Comparison of ENCODE assay signal across 1 cellular context in the genomic region with DNA sequence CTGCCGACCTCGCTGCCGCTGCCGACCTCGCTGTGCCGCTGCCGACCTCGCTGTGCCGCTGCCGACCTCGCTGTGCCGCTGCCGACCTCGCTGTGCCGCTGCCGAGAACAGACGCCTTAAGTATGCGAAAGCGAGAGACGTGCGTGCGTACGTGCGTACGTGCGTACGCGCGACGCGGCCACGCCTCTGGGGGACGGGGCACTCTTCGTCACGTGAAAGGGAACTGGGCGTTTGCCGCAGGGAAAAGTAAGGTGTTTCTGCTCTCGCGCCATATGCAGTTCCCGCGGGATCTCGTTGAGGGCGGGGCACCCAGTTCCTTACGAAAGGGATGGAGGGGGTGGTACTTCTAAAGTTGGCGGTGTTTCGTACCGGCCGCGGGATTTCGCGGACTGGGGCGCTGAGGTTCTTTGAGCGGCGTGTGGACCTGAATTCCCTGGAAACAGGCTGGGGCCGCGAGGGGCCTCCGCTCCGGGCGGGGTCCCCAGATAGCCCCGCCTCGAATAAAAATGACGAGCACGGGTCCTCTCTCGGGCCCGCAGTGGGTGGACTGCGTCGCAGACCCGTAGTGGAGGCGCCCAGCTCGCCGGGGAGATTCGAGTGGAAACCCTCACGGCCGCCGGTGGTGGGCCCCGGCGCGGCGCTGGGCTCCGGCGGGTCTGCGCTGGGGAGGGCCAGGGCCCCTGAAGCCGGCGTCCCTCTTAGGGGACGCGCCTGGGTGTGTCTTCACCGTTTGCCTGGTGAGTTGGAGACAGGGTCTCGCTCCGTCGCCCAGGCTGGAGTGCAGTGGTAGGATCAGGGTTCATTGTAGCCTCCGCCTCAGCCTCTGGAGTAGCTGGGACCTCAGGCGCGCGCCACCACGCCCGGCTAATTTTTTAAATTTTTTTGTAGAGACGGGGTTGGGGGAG.
TF ChIP-seq lines count a peak whose summit lies in the region.

A gene (minus strand): TSS at position 94 of the 905 bp plus-strand sequence. CDS start 167 bp downstream, outside the sequence.

TF ChIP-seq in HepG2, 621 proteins besides CTCF, POLR2A, EP300 and RAD21 (continued from another document and continues in another):
- TF ChIP-seq, protein P1, sequence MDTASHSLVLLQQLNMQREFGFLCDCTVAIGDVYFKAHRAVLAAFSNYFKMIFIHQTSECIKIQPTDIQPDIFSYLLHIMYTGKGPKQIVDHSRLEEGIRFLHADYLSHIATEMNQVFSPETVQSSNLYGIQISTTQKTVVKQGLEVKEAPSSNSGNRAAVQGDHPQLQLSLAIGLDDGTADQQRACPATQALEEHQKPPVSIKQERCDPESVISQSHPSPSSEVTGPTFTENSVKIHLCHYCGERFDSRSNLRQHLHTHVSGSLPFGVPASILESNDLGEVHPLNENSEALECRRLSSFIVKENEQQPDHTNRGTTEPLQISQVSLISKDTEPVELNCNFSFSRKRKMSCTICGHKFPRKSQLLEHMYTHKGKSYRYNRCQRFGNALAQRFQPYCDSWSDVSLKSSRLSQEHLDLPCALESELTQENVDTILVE (CRISPR knock-in tag; IDR thresholded peaks at IDR 0.05), result peak; percentile 65; the same call in 1 of the 2 replicates
- TF ChIP-seq ZSCAN20 (CRISPR knock-in tag; IDR thresholded peaks at IDR 0.05; ENCODE audit: borderline replicate concordance) (peak; percentile 97), ZNF326 (CRISPR knock-in tag; IDR thresholded peaks at IDR 0.05; ENCODE audit: borderline replicate concordance) (no peak), TOE1 (CRISPR knock-in tag; IDR thresholded peaks at IDR 0.05) (no peak), KLF13 (CRISPR knock-in tag; IDR thresholded peaks at IDR 0.05) (no peak), SNAI1 (CRISPR knock-in tag; IDR thresholded peaks at IDR 0.05; ENCODE audit: borderline replicate concordance) (no peak), ZNF720 (CRISPR knock-in tag; IDR thresholded peaks at IDR 0.05) (no peak), NFE2L1 (CRISPR knock-in tag; IDR thresholded peaks at IDR 0.05; ENCODE audit: borderline replicate concordance) (peak; percentile 13; the same call in 1 of the 2 replicates), CENPX (CRISPR knock-in tag; IDR thresholded peaks at IDR 0.05) (no peak), ZNF501 (CRISPR knock-in tag; IDR thresholded peaks at IDR 0.05) (0 out of 2 replicates have a peak, but pooled peaks have one; percentile 62), MATR3 (CRISPR knock-in tag; IDR thresholded peaks at IDR 0.05) (no peak), PPARG (CRISPR knock-in tag; conservative IDR thresholded peaks at IDR 0.05) (no peak; the same call in 1 of the 2 replicates), FOXA3 (CRISPR knock-in tag; IDR thresholded peaks at IDR 0.05) (peak; percentile 76), MED1 (CRISPR knock-in tag; IDR thresholded peaks at IDR 0.05) (peak; percentile 88), ZNF713 (CRISPR knock-in tag; IDR thresholded peaks at IDR 0.05) (peak; percentile 98), GTF2F1 (IDR thresholded peaks at IDR 0.05; ENCODE audit: low read length) (no peak), ZNF674 (CRISPR knock-in tag; IDR thresholded peaks at IDR 0.05; ENCODE audit: low read depth) (no peak), KLF6 (CRISPR knock-in tag; IDR thresholded peaks at IDR 0.05) (peak; percentile 87), ZNF10 (CRISPR knock-in tag; IDR thresholded peaks at IDR 0.05; ENCODE audit: borderline replicate concordance, low read depth) (peak; percentile 71; the same call in 1 of the 2 replicates), ZNF160 (CRISPR knock-in tag; IDR thresholded peaks at IDR 0.05) (peak; percentile 84), SMARCC2 (IDR thresholded peaks at IDR 0.05) (no peak), ATF1 (CRISPR knock-in tag; IDR thresholded peaks at IDR 0.05) (0 out of 2 replicates have a peak, but pooled peaks have one; percentile 44), TOPORS (CRISPR knock-in tag; IDR thresholded peaks at IDR 0.05) (peak; percentile 96), ZNF251 (CRISPR knock-in tag; IDR thresholded peaks at IDR 0.05) (0 out of 2 replicates have a peak, but pooled peaks have one; percentile 36), TMF1 (CRISPR knock-in tag; IDR thresholded peaks at IDR 0.05; ENCODE audit: low read depth) (peak; percentile 58; the same call in 1 of the 2 replicates), ZNF549 (CRISPR knock-in tag; IDR thresholded peaks at IDR 0.05) (no peak), SRY (CRISPR knock-in tag; IDR thresholded peaks at IDR 0.05) (0 out of 2 replicates have a peak, but pooled peaks have one; percentile 91), ZFP36 (IDR thresholded peaks at IDR 0.05; ENCODE audit: borderline replicate concordance, low read depth, low read length, partially characterized antibody) (no peak), PAX8 (CRISPR knock-in tag; IDR thresholded peaks at IDR 0.05; ENCODE audit: borderline replicate concordance) (0 out of 2 replicates have a peak, but pooled peaks have one; percentile 9), ZNF256 (CRISPR knock-in tag; conservative IDR thresholded peaks at IDR 0.05) (peak; percentile 88; the same call in 1 of the 2 replicates), ZNF317 (CRISPR knock-in tag; IDR thresholded peaks at IDR 0.05) (peak; percentile 61; the same call in 1 of the 2 replicates), ZNF430 (CRISPR knock-in tag; IDR thresholded peaks at IDR 0.05) (peak; percentile 72; the same call in 1 of the 2 replicates), LCORL (IDR thresholded peaks at IDR 0.05) (no peak), LCORL (CRISPR knock-in tag; IDR thresholded peaks at IDR 0.05) (peak; percentile 61; the same call in 1 of the 2 replicates), KDM3A (CRISPR knock-in tag; IDR thresholded peaks at IDR 0.05; ENCODE audit: low read depth) (peak; percentile 29; the same call in 1 of the 2 replicates), HDAC6 (IDR thresholded peaks at IDR 0.05; ENCODE audit: low read depth, low read length) (no peak), PCBP1 (IDR thresholded peaks at IDR 0.05; ENCODE audit: borderline replicate concordance, low read depth, low read length) (0 out of 2 replicates have a peak, but pooled peaks have one; percentile 67), PHF5A (CRISPR knock-in tag; IDR thresholded peaks at IDR 0.05; ENCODE audit: low read depth, unreplicated experiment) (peak; percentile 94), CHD2 (IDR thresholded peaks at IDR 0.05; ENCODE audit: low read depth, low read length) (peak; percentile 98), SAFB2 (CRISPR knock-in tag; IDR thresholded peaks at IDR 0.05; ENCODE audit: borderline replicate concordance, low read depth) (peak; percentile 69; the same call in 1 of the 2 replicates), KLF16 (CRISPR knock-in tag; IDR thresholded peaks at IDR 0.05) (peak in 1 of 2 experiments; percentile 86; a peak in 2 of 4 replicates), ZNF451 (CRISPR knock-in tag; IDR thresholded peaks at IDR 0.05) (peak; percentile 99), ZNF354B (CRISPR knock-in tag; IDR thresholded peaks at IDR 0.05) (0 out of 2 replicates have a peak, but pooled peaks have one; percentile 34), NR2F1 (CRISPR knock-in tag; IDR thresholded peaks at IDR 0.05) (peak in 1 of 2 experiments; percentile 53; a peak in 1 of 4 replicates), ZNF543 (CRISPR knock-in tag; IDR thresholded peaks at IDR 0.05) (peak; percentile 93; the same call in 1 of the 2 replicates), POGZ (CRISPR knock-in tag; IDR thresholded peaks at IDR 0.05) (peak; percentile 97), ZBTB42 (CRISPR knock-in tag; IDR thresholded peaks at IDR 0.05) (0 out of 2 replicates have a peak, but pooled peaks have one; percentile 69), ZNF556 (CRISPR knock-in tag; IDR thresholded peaks at IDR 0.05; ENCODE audit: borderline replicate concordance) (peak; percentile 95)
- TF ChIP-seq, protein P2, sequence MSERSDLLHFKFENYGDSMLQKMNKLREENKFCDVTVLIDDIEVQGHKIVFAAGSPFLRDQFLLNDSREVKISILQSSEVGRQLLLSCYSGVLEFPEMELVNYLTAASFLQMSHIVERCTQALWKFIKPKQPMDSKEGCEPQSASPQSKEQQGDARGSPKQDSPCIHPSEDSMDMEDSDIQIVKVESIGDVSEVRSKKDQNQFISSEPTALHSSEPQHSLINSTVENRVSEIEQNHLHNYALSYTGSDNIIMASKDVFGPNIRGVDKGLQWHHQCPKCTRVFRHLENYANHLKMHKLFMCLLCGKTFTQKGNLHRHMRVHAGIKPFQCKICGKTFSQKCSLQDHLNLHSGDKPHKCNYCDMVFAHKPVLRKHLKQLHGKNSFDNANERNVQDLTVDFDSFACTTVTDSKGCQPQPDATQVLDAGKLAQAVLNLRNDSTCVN (CRISPR knock-in tag; IDR thresholded peaks at IDR 0.05; ENCODE audit: borderline replicate concordance), result peak; percentile 86
- TF ChIP-seq, protein P3, sequence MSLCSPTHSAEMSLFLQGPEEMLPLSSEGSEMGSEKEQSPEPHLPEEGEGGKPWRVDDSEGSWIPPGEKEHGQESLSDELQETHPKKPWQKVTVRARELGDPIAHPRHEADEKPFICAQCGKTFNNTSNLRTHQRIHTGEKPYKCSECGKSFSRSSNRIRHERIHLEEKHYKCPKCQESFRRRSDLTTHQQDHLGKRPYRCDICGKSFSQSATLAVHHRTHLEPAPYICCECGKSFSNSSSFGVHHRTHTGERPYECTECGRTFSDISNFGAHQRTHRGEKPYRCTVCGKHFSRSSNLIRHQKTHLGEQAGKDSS (CRISPR knock-in tag; IDR thresholded peaks at IDR 0.05; ENCODE audit: borderline replicate concordance, low read depth), result peak; percentile 99
- TF ChIP-seq, protein P4, sequence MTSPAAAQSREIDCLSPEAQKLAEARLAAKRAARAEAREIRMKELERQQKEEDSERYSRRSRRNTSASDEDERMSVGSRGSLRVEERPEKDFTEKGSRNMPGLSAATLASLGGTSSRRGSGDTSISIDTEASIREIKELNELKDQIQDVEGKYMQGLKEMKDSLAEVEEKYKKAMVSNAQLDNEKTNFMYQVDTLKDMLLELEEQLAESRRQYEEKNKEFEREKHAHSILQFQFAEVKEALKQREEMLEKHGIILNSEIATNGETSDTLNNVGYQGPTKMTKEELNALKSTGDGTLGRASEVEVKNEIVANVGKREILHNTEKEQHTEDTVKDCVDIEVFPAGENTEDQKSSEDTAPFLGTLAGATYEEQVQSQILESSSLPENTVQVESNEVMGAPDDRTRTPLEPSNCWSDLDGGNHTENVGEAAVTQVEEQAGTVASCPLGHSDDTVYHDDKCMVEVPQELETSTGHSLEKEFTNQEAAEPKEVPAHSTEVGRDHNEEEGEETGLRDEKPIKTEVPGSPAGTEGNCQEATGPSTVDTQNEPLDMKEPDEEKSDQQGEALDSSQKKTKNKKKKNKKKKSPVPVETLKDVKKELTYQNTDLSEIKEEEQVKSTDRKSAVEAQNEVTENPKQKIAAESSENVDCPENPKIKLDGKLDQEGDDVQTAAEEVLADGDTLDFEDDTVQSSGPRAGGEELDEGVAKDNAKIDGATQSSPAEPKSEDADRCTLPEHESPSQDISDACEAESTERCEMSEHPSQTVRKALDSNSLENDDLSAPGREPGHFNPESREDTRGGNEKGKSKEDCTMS (CRISPR knock-in tag; conservative IDR thresholded peaks at IDR 0.05), result no peak
- TF ChIP-seq, protein P5, sequence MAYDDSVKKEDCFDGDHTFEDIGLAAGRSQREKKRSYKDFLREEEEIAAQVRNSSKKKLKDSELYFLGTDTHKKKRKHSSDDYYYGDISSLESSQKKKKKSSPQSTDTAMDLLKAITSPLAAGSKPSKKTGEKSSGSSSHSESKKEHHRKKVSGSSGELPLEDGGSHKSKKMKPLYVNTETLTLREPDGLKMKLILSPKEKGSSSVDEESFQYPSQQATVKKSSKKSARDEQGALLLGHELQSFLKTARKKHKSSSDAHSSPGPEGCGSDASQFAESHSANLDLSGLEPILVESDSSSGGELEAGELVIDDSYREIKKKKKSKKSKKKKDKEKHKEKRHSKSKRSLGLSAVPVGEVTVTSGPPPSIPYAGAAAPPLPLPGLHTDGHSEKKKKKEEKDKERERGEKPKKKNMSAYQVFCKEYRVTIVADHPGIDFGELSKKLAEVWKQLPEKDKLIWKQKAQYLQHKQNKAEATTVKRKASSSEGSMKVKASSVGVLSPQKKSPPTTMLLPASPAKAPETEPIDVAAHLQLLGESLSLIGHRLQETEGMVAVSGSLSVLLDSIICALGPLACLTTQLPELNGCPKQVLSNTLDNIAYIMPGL (CRISPR knock-in tag; IDR thresholded peaks at IDR 0.05; ENCODE audit: borderline replicate concordance in 1 of 2, low read depth in 1 of 2), result peak; percentile 94 to 96
- TF ChIP-seq, protein P6, sequence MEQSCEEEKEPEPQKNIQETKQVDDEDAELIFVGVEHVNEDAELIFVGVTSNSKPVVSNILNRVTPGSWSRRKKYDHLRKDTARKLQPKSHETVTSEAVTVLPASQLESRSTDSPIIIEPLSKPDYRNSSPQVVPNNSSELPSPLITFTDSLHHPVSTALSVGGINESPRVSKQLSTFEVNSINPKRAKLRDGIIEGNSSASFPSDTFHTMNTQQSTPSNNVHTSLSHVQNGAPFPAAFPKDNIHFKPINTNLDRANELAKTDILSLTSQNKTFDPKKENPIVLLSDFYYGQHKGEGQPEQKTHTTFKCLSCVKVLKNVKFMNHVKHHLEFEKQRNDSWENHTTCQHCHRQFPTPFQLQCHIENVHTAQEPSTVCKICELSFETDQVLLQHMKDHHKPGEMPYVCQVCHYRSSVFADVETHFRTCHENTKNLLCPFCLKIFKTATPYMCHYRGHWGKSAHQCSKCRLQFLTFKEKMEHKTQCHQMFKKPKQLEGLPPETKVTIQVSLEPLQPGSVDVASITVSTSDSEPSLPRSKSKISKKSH (CRISPR knock-in tag; IDR thresholded peaks at IDR 0.05; ENCODE audit: borderline replicate concordance), result peak; percentile 62; the same call in 1 of the 2 replicates
- TF ChIP-seq, protein P7, sequence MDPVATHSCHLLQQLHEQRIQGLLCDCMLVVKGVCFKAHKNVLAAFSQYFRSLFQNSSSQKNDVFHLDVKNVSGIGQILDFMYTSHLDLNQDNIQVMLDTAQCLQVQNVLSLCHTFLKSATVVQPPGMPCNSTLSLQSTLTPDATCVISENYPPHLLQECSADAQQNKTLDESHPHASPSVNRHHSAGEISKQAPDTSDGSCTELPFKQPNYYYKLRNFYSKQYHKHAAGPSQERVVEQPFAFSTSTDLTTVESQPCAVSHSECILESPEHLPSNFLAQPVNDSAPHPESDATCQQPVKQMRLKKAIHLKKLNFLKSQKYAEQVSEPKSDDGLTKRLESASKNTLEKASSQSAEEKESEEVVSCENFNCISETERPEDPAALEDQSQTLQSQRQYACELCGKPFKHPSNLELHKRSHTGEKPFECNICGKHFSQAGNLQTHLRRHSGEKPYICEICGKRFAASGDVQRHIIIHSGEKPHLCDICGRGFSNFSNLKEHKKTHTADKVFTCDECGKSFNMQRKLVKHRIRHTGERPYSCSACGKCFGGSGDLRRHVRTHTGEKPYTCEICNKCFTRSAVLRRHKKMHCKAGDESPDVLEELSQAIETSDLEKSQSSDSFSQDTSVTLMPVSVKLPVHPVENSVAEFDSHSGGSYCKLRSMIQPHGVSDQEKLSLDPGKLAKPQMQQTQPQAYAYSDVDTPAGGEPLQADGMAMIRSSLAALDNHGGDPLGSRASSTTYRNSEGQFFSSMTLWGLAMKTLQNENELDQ (CRISPR knock-in tag; IDR thresholded peaks at IDR 0.05; ENCODE audit: borderline replicate concordance), result no peak
- TF ChIP-seq, protein P8, sequence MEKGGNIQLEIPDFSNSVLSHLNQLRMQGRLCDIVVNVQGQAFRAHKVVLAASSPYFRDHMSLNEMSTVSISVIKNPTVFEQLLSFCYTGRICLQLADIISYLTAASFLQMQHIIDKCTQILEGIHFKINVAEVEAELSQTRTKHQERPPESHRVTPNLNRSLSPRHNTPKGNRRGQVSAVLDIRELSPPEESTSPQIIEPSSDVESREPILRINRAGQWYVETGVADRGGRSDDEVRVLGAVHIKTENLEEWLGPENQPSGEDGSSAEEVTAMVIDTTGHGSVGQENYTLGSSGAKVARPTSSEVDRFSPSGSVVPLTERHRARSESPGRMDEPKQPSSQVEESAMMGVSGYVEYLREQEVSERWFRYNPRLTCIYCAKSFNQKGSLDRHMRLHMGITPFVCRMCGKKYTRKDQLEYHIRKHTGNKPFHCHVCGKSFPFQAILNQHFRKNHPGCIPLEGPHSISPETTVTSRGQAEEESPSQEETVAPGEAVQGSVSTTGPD (CRISPR knock-in tag; IDR thresholded peaks at IDR 0.05), result no peak
